Comparison of ENCODE assay signal across 29 cellular contexts in genomic region chrX:77776648-77777047, GRCh38.
"Had no signal": no experiment of that assay in that cellular context is flagged by ENCODE, and none has a peak within 500 bp of the region (broad histone marks: within the 10 kb centered on the region; RNA-seq: fewer than 3 reads in every experiment).

No MANE protein-coding gene starts in this region.

- H3K27ac Mint-ChIP-seq: activated B cell treated with CpG ODN at 0.5 μM for 24 hours; activated naive CD8-positive, alpha-beta T cell treated with anti-CD3 and anti-CD28 coated beads for 36 hours; activated T-cell treated with anti-CD3 and anti-CD28 coated beads, Interleukin-2, amount 50 U/mL, for 72 hours; brain; nephron progenitor cell; stimulated activated naive B cell treated with anti-CD40 and anti-IgM and Interleukin-4, amounts not matched to agents 10 μg/mL and 1 μg/mL and 100 μg/mL, for 72 hours; T-helper 2 cell treated with Interferon-gamma antibody and Interleukin-4, amounts not matched to agents 5 μg/mL and 100 μg/mL, for 36 hours had no signal

- H3K4me3 ChIP-seq: adrenal gland, ascending aorta, cardiac muscle cell, colonic mucosa, dorsolateral prefrontal cortex, gastroesophageal sphincter, hepatocyte, left ventricle myocardium inferior, lung, pancreas, prostate gland, sigmoid colon, tibial nerve had no signal

- H3K4me1 ChIP-seq: ascending aorta, colonic mucosa, pancreas, prostate gland, sigmoid colon had no signal

- H3K36me3 ChIP-seq: adrenal gland, ascending aorta, cardiac muscle cell, colonic mucosa, gastroesophageal sphincter, left ventricle myocardium inferior, pancreas, prostate gland, sigmoid colon, tibial nerve had no signal

- H3K4me1 Mint-ChIP-seq: nephron progenitor cell had no signal

- ATAC-seq: activated T-cell treated with anti-CD3 and anti-CD28 coated beads, Interleukin-2, amount 50 U/mL, for 72 hours; gastroesophageal sphincter; pancreas; stimulated activated naive B cell treated with anti-CD40 and anti-IgM and Interleukin-4, amounts not matched to agents 10 μg/mL and 1 μg/mL and 100 μg/mL, for 72 hours had no signal

- H3K27ac ChIP-seq: adrenal gland, ascending aorta, cardiac muscle cell, colonic mucosa, dorsolateral prefrontal cortex, gastroesophageal sphincter, hepatocyte, left ventricle myocardium inferior, pancreas, prostate gland, sigmoid colon, tibial nerve had no signal

- H3K9me3 ChIP-seq: adrenal gland, ascending aorta, colonic mucosa, gastroesophageal sphincter, left ventricle myocardium inferior, pancreas, prostate gland, sigmoid colon, tibial nerve had no signal

- H3K9me3 Mint-ChIP-seq: activated naive CD8-positive, alpha-beta T cell treated with anti-CD3 and anti-CD28 coated beads for 36 hours; activated T-cell treated with anti-CD3 and anti-CD28 coated beads, Interleukin-2, amount 50 U/mL, for 72 hours; T-helper 2 cell treated with Interferon-gamma antibody and Interleukin-4, amounts not matched to agents 5 μg/mL and 100 μg/mL, for 36 hours had no signal

- H3K27me3 Mint-ChIP-seq: activated B cell treated with CpG ODN at 0.5 μM for 24 hours; activated naive CD8-positive, alpha-beta T cell treated with anti-CD3 and anti-CD28 coated beads for 36 hours; brain; stimulated activated naive B cell treated with anti-CD40 and anti-IgM and Interleukin-4, amounts not matched to agents 10 μg/mL and 1 μg/mL and 100 μg/mL, for 72 hours had no signal

- DNase-seq: activated B cell treated with CpG ODN at 0.5 μM for 24 hours; activated naive CD4-positive, alpha-beta T cell treated with Interleukin-2 at 50 U/mL for 16 hours; activated naive CD8-positive, alpha-beta T cell treated with anti-CD3 and anti-CD28 coated beads for 36 hours; activated T-cell treated with anti-CD3 and anti-CD28 coated beads for 4 hours; activated T-cell treated with anti-CD3 and anti-CD28 coated beads, Interleukin-2, amount 50 U/mL, for 72 hours; adrenal gland; cerebellar nuclear complex; colonic mucosa; dorsolateral prefrontal cortex; effector memory CD4-positive, alpha-beta T cell; islet precursor cell; left ventricle myocardium inferior; nephron progenitor cell; pancreas; retina; sigmoid colon; small intestine; stimulated activated CD4-positive, alpha-beta T cell treated with anti-CD3 and anti-CD28 coated beads, Interleukin-4, amount 100 ng/mL, for 4 hours; stimulated activated CD8-positive, alpha-beta memory T cell treated with anti-CD3 and anti-CD28 coated beads, Interleukin-4, amount 100 ng/mL, for 48 hours; stimulated activated naive B cell treated with anti-CD40 and anti-IgM and Interleukin-4, amounts not matched to agents 10 μg/mL and 1 μg/mL and 100 μg/mL, for 72 hours had no signal

- H3K4me3 Mint-ChIP-seq: activated B cell treated with CpG ODN at 0.5 μM for 24 hours; activated naive CD8-positive, alpha-beta T cell treated with anti-CD3 and anti-CD28 coated beads for 36 hours; activated T-cell treated with anti-CD3 and anti-CD28 coated beads, Interleukin-2, amount 50 U/mL, for 72 hours; brain; nephron progenitor cell; stimulated activated naive B cell treated with anti-CD40 and anti-IgM and Interleukin-4, amounts not matched to agents 10 μg/mL and 1 μg/mL and 100 μg/mL, for 72 hours; T-helper 2 cell treated with Interferon-gamma antibody and Interleukin-4, amounts not matched to agents 5 μg/mL and 100 μg/mL, for 36 hours had no signal

- H3K27me3 ChIP-seq: adrenal gland, ascending aorta, cardiac muscle cell, colonic mucosa, gastroesophageal sphincter, hepatocyte, pancreas, sigmoid colon, tibial nerve had no signal
